3 cellular contexts compared by ENCODE assay signal in genomic region chr1:236489161-236489560, GRCh38.
TF ChIP-seq lines count a peak whose summit lies in the region.

No MANE protein-coding gene starts in this region.

TF ChIP-seq in HEK293, 187 proteins besides CTCF, POLR2A, EP300 and RAD21:
- peak; percentile 99 for TF ChIP-seq ZNF121 (tag by site-specific recombination; IDR thresholded peaks at IDR 0.05)

TF ChIP-seq in K562, 482 proteins besides CTCF, POLR2A, EP300 and RAD21:
- TF ChIP-seq RBM25 (IDR thresholded peaks at IDR 0.05; ENCODE audit: low read depth, low read length, severe bottlenecking) (peak; percentile 53), ZNF121 (CRISPR knock-in tag; conservative IDR thresholded peaks at IDR 0.05) (peak; percentile 57; the same call in 1 of the 2 replicates)
TF ChIP-seq in K562: peak in this region for 2; not testable (repeated sequence) for 480.

TF ChIP-seq in HepG2, 621 proteins besides CTCF, POLR2A, EP300 and RAD21:
- TF ChIP-seq ZNF770 (CRISPR knock-in tag; IDR thresholded peaks at IDR 0.05): peak; percentile 19; the same call in 1 of the 2 replicates
